In the genomic region with DNA sequence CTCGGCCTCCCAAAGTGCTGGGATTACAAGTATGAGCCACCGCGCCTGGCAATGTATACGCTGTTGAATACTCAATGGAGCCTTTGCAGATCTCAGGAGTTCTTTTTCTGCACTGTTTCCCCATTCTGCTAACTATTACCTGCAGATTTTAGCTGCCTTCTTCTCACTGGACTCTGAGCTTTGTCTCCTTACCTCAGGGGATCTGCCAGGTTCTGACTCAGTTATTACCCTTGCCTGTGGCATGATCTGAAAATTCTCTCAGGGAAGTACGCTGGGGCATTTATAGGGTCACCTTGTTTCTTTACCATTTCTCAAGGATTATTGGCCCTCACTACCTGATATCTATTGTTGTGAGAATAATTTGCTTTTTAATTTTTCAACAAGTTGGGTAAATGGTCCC, we compare ENCODE assay signal across 18 cellular contexts. TPM values are rescaled to one million over a fixed set of nuclear protein-coding genes. Genes with fewer than 3 reads are reported as not detected.
A peak's percentile ranks its signal among the peaks of the same experiment; 100 is the strongest.
DNase-seq lines count a peak whose midpoint lies in the region; ATAC-seq and TF ChIP-seq lines count a peak whose summit lies in the region.
"Had no signal": no experiment of that assay in that cellular context is flagged by ENCODE, and none has a peak within 500 bp of the region (broad histone marks: within the 10 kb centered on the region; RNA-seq: fewer than 3 reads in every experiment).

No MANE protein-coding gene starts in this region.

- no peaks in the 10 kb centered on the region for H3K27me3 ChIP-seq in hepatocyte

- peaks cover 39% of the 10 kb centered on the region for H3K4me1 Mint-ChIP-seq in Calu3 (ENCODE audit: low read depth, unreplicated experiment)
- H3K4me1 Mint-ChIP-seq in nephron progenitor cell: no peaks in the 10 kb centered on the region
- H3K4me1 Mint-ChIP-seq: CD14-positive monocyte had no signal

- H3K4me1 ChIP-seq in hepatocyte (ENCODE audit: insufficient read depth): no peaks in the 10 kb centered on the region
- H3K4me1 ChIP-seq: BLaER1 had no signal

- no peak overlapping the region for H2AFZ ChIP-seq in hepatocyte
- H2AFZ ChIP-seq: GM23338 had no signal

- peaks cover 5% of the 10 kb centered on the region for H3K36me3 Mint-ChIP-seq in Calu3 (ENCODE audit: insufficient read depth, unreplicated experiment)
- H3K36me3 Mint-ChIP-seq in nephron progenitor cell (ENCODE audit: low read depth): peaks cover 42% of the 10 kb centered on the region

- WGBS in hepatocyte (ENCODE audit: low lambda C conversion rate, missing lambda C conversion rate): 81% methylated on average over 5 of the region's 5 CpGs

- H3K79me2 ChIP-seq in hepatocyte: peaks cover 15% of the 10 kb centered on the region

- H3K9me3 ChIP-seq in hepatocyte (ENCODE audit: low read depth): no peaks in the 10 kb centered on the region
- H3K9me3 ChIP-seq: BLaER1 had no signal

- no peaks in the 10 kb centered on the region for H3K9me2 ChIP-seq in hepatocyte (replicated peaks; ENCODE audit: insufficient read depth)

- DNase-seq in Calu3 (no peak), hepatocyte (ENCODE audit: low spot score) (no peak), nephron progenitor cell (no peak), GM03348 (ENCODE audit: low spot score) (no peak), NK-92 (lab: John Stamatoyannopoulos, UW; ENCODE audit: unreplicated experiment) (no peak), SW480 (ENCODE audit: low spot score) (no peak)
- DNase-seq: 8988T; CD4-positive, alpha-beta memory T cell; DMS 273 treated with DMSO at 0.1 percent for 48 hours; DMS53; DND-41; EL; HCEC 1CT had no signal

- BruUV-seq in Calu3 (replicated peaks; lab: Mats Ljungman, UMichigan): no TSS peak

- no peaks in the 10 kb centered on the region for H3K36me3 ChIP-seq in hepatocyte (replicated peaks; ENCODE audit: insufficient read depth, low read depth)
- H3K36me3 ChIP-seq: BLaER1 had no signal

- CTCF ChIA-PET in Calu3 (lab: Charles Lee): no interaction called here

- no peak for ATAC-seq in HG02642 (IDR thresholded peaks at IDR 0.05; ENCODE audit: poor library complexity, unreplicated experiment)
- ATAC-seq: GM23338 had no signal

- peak overlapping the region; percentile 31 for H3K4me2 ChIP-seq in hepatocyte
- H3K4me2 ChIP-seq: BLaER1, GM23338 had no signal

- H3K4me3 Mint-ChIP-seq in Calu3 (ENCODE audit: low read depth, unreplicated experiment) (no peak overlapping the region), nephron progenitor cell (no peak overlapping the region)
- H3K4me3 Mint-ChIP-seq: CD14-positive monocyte; CD4-positive, alpha-beta memory T cell; GM23338 had no signal

- no peak overlapping the region for H3K4me3 ChIP-seq in hepatocyte
- H3K4me3 ChIP-seq: BLaER1, GM23338 had no signal

- no peak for TF ChIP-seq CTCF in Calu3 (IDR thresholded peaks at IDR 0.05; ENCODE audit: unreplicated experiment)
- no peak for TF ChIP-seq CTCF in hepatocyte (IDR thresholded peaks at IDR 0.05; ENCODE audit: poor library complexity)
- TF ChIP-seq CTCF in nephron progenitor cell (IDR thresholded peaks at IDR 0.05): no peak

- H3K27ac Mint-ChIP-seq in Calu3 (ENCODE audit: unreplicated experiment) (peak overlapping the region; percentile 52), nephron progenitor cell (peak overlapping the region; percentile 88)
- H3K27ac Mint-ChIP-seq: CD14-positive monocyte, GM23338 had no signal

- no peaks in the 10 kb centered on the region for H4K20me1 ChIP-seq in hepatocyte (ENCODE audit: insufficient read depth, poor library complexity, severe bottlenecking)
- H4K20me1 ChIP-seq: BLaER1 had no signal

- H3K27me3 Mint-ChIP-seq in Calu3 (ENCODE audit: unreplicated experiment) (no peaks in the 10 kb centered on the region), nephron progenitor cell (ENCODE audit: low read depth, poor library complexity) (peaks cover 2% of the 10 kb centered on the region)
- H3K27me3 Mint-ChIP-seq: CD4-positive, alpha-beta memory T cell had no signal

- peak overlapping the region; percentile 42 for H3K27ac ChIP-seq in hepatocyte
- H3K27ac ChIP-seq: BLaER1, HL-60 had no signal

- H3K9me3 Mint-ChIP-seq in Calu3 (ENCODE audit: low read depth, unreplicated experiment) (no peaks in the 10 kb centered on the region), nephron progenitor cell (peaks cover 25% of the 10 kb centered on the region)
- H3K9me3 Mint-ChIP-seq: CD14-positive monocyte; CD4-positive, alpha-beta memory T cell; GM23338 had no signal

- intact Hi-C loops in Calu3 (cut with micrococcal nuclease; ENCODE audit: unreplicated experiment): no loop called here

RNA-seq across cellular contexts. Expression of a gene that starts 56.6 kb away (rescaled TPM):
- total RNA-seq in Calu3 (2022) (107 and 109 TPM in 2 replicates), hepatocyte (248 and 262 TPM in 2 replicates)
- polyA plus RNA-seq in hepatocyte: 478 and 533 TPM in 2 replicates
